ENCODE assay signal across 1 cellular context in the genomic region with DNA sequence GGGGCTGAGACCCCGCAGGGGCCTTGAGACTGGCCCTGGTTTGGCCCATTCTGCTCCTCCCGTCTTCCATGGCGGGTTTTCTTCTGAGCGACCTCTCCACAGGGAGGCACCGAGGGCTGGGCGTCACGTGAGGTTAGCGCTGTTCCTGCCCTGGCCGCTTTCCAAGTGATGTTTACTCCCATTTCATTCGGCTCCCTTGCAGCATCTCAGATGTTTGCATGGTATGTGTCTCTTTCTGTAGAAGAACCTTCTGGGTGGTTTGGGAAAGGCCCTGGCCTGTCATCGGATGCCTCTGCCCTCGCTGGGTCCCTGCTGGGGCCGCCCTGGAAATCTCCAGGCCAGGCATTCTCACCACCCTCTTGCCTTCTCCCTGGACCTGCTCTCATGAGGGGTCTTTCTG.
TF ChIP-seq lines count a peak whose summit lies in the region.

No MANE protein-coding gene starts in this region.

TF ChIP-seq in WTC11, 78 proteins besides CTCF, POLR2A, EP300 and RAD21 (continued from another document):
- TF ChIP-seq PREB (CRISPR knock-in tag; IDR thresholded peaks at IDR 0.05; ENCODE audit: borderline replicate concordance): no peak
- no peak for TF ChIP-seq PRDM15 (CRISPR knock-in tag; IDR thresholded peaks at IDR 0.05)
- no peak for TF ChIP-seq CREM (CRISPR knock-in tag; IDR thresholded peaks at IDR 0.05)
- TF ChIP-seq ZNF512 (CRISPR knock-in tag; IDR thresholded peaks at IDR 0.05; ENCODE audit: borderline replicate concordance): no peak
- no peak for TF ChIP-seq IRF2 (CRISPR knock-in tag; IDR thresholded peaks at IDR 0.05; ENCODE audit: borderline replicate concordance, low read depth)
- TF ChIP-seq KAT7 (CRISPR knock-in tag; IDR thresholded peaks at IDR 0.05; ENCODE audit: borderline replicate concordance): no peak
- TF ChIP-seq NR1H2 (CRISPR knock-in tag; IDR thresholded peaks at IDR 0.05): no peak
- no peak for TF ChIP-seq ZNF121 (CRISPR knock-in tag; IDR thresholded peaks at IDR 0.05)
- TF ChIP-seq, protein P1, sequence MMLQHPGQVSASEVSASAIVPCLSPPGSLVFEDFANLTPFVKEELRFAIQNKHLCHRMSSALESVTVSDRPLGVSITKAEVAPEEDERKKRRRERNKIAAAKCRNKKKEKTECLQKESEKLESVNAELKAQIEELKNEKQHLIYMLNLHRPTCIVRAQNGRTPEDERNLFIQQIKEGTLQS (CRISPR knock-in tag; conservative IDR thresholded peaks at IDR 0.05): no peak
- no peak for TF ChIP-seq ELF4 (CRISPR knock-in tag; IDR thresholded peaks at IDR 0.05; ENCODE audit: low read depth)
- no peak for TF ChIP-seq NR3C1 (CRISPR knock-in tag; conservative IDR thresholded peaks at IDR 0.05; ENCODE audit: low read depth)
- TF ChIP-seq ZNF263 (CRISPR knock-in tag; IDR thresholded peaks at IDR 0.05; ENCODE audit: low read depth): no peak
- TF ChIP-seq CREB1 (CRISPR knock-in tag; IDR thresholded peaks at IDR 0.05): no peak
- TF ChIP-seq, protein P2, sequence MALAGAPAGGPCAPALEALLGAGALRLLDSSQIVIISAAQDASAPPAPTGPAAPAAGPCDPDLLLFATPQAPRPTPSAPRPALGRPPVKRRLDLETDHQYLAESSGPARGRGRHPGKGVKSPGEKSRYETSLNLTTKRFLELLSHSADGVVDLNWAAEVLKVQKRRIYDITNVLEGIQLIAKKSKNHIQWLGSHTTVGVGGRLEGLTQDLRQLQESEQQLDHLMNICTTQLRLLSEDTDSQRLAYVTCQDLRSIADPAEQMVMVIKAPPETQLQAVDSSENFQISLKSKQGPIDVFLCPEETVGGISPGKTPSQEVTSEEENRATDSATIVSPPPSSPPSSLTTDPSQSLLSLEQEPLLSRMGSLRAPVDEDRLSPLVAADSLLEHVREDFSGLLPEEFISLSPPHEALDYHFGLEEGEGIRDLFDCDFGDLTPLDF (CRISPR knock-in tag; IDR thresholded peaks at IDR 0.05): no peak
